ENCODE assay signal across 22 cellular contexts in the genomic region with DNA sequence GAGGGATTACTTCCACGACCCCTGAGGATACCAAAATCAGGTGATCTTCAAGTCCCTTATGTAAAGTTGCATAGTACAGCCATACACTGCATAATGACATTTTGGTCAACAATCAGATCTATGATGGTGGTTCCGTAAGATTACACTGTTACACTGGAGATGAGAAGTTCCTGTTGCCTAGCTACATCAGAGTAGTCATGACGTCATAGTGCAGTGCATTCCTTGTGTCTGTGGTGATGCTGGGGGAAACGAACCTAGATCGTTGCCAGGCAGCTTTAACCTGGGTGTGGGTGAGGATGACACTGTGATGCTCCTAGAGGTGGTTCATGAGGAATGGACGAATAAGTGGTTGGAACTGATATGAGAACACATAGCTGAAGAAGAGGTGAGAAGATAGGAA.
"Had no signal": no experiment of that assay in that cellular context is flagged by ENCODE, and none has a peak within 500 bp of the region (broad histone marks: within the 10 kb centered on the region; RNA-seq: fewer than 3 reads in every experiment).

No MANE protein-coding gene starts in this region.

- ATAC-seq: esophagus mucosa; heart left ventricle; lower lobe of right lung; sciatic nerve; stimulated activated naive B cell treated with anti-CD40 and anti-IgM and Interleukin-4, amounts not matched to agents 10 μg/mL and 1 μg/mL and 100 μg/mL, for 72 hours; stimulated activated naive CD8-positive, alpha-beta T cell treated with anti-CD3 and anti-CD28 coated beads, Interleukin-15, amount 100 ng/mL, for 72 hours had no signal

- H3K4me1 ChIP-seq: left ventricle myocardium inferior, lower lobe of right lung, parathyroid adenoma, prostate gland, testis, tibial nerve had no signal

- H3K27me3 ChIP-seq: heart left ventricle, testis, tibial nerve had no signal

- H3K4me3 ChIP-seq: coronary artery, heart left ventricle, left ventricle myocardium inferior, lower lobe of right lung, prostate gland, testis, tibial nerve had no signal

- H3K27ac ChIP-seq: coronary artery, heart left ventricle, left ventricle myocardium inferior, lower lobe of right lung, parathyroid adenoma, prostate gland, testis, tibial nerve had no signal

- H3K9ac ChIP-seq: parathyroid adenoma had no signal

- H3K9me3 ChIP-seq: left ventricle myocardium inferior, lower lobe of right lung, prostate gland, testis had no signal

- DNase-seq: effector CD4-positive, alpha-beta T cell; endodermal cell; heart left ventricle; hippocampal formation; kidney glomerular epithelial cell; left ventricle myocardium inferior; lower lobe of right lung; naive B cell; retina; stimulated activated CD4-positive, alpha-beta T cell treated with anti-CD3 and anti-CD28 coated beads, Interleukin-2, amount 100 ng/mL, for 24 hours; stimulated activated CD4-positive, alpha-beta T cell treated with anti-CD3 and anti-CD28 coated beads, Interleukin-4, amount 100 ng/mL, for 4 hours; stimulated activated naive B cell treated with anti-CD40 and anti-IgM and Interleukin-4, amounts not matched to agents 10 μg/mL and 1 μg/mL and 100 μg/mL, for 72 hours; stimulated activated naive CD8-positive, alpha-beta T cell treated with anti-CD3 and anti-CD28 coated beads, Interleukin-15, amount 100 ng/mL, for 72 hours; testis had no signal

- H3K79me2 ChIP-seq: parathyroid adenoma had no signal

- H2AFZ ChIP-seq: parathyroid adenoma had no signal

- FAIRE-seq: frontal cortex, islet of Langerhans had no signal
